9 cellular contexts compared by ENCODE assay signal in genomic region chr16:70433456-70434103, GRCh38. TPM values are rescaled to one million over a fixed set of nuclear protein-coding genes. Genes with fewer than 3 reads are reported as not detected.
DNase-seq lines count a peak whose midpoint lies in the region; ATAC-seq, FAIRE-seq and TF ChIP-seq lines count a peak whose summit lies in the region.
"Had no signal": no experiment of that assay in that cellular context is flagged by ENCODE, and none has a peak within 500 bp of the region (broad histone marks: within the 10 kb centered on the region; RNA-seq: fewer than 3 reads in every experiment).

No MANE protein-coding gene starts in this region.

- TF ChIP-seq CTCF in A549 (IDR thresholded peaks at IDR 0.05) (no peak), lung (IDR thresholded peaks at IDR 0.05; ENCODE audit: control extremely low read depth, extremely low read depth) (no peak)

- no peak for TF ChIP-seq RAD21 in A549 (conservative IDR thresholded peaks at IDR 0.05 in 1 of 2, IDR thresholded peaks at IDR 0.05 in 1 of 2)

- peak overlapping the region; percentile 21 to 72; a peak in 5 of 6 replicates for H3K27ac ChIP-seq in A549
- peak overlapping the region; percentile 10 to 83 for H3K27ac ChIP-seq in lung (ENCODE audit: low read depth in 1 of 2, low read length in 1 of 2)

- no peak for ATAC-seq in A549
- no peak for ATAC-seq in lung (ENCODE audit: insufficient read depth, low FRiP score)
- ATAC-seq in GM21360 (IDR thresholded peaks at IDR 0.05; ENCODE audit: unreplicated experiment), result no peak

- peak in 1 of 2 experiments; percentile 48 for DNase-seq in A549 (ENCODE audit: low read depth in 1 of 2, low spot score in 1 of 2)
- peak; percentile 16 for DNase-seq in HT-29 (ENCODE audit: low spot score)
- DNase-seq in brain pericyte (ENCODE audit: low read depth, low spot score), result peak; percentile 59
- peak; percentile 57 for DNase-seq in lung (ENCODE audit: low spot score)
- no peak for DNase-seq in stimulated activated naive CD4-positive, alpha-beta T cell treated with Interleukin-2 at 50 U/mL for 16 hours (lab: John Stamatoyannopoulos, UW)
- no peak for DNase-seq in activated T-cell treated with anti-CD3 and anti-CD28 coated beads, Interleukin-2, amount 50 U/mL, for 48 hours
- DNase-seq in NCI-H1694 (lab: John Stamatoyannopoulos, UW), result no peak
- DNase-seq: NCI-H774 had no signal

- WGBS in A549 (ENCODE audit: missing lambda C conversion rate), result 55% methylated on average over 5 of the region's 5 CpGs
- WGBS in lung, 2 donors, result 45 to 46% methylated on average over 5 of the region's 5 CpGs

- peak overlapping the region; percentile 43 for H3K4me2 ChIP-seq in A549

- CTCF ChIA-PET in A549 (lab: Yijun Ruan, JAX), result interaction anchor here (0.8 to 2.3 kb wide), 4 partner anchors 12 to 53 kb away, joined by 3 to 7 read pairs (median 3); partner anchors contain the start of gene FCSK

- no peak for TF ChIP-seq POLR2A in A549 (IDR thresholded peaks at IDR 0.05; ENCODE audit: low read length)

- H3K27me3 ChIP-seq in lung (ENCODE audit: control insufficient read depth, insufficient read depth), result no peaks in the 10 kb centered on the region

- no peak for TF ChIP-seq EP300 in A549 (IDR thresholded peaks at IDR 0.05)

- no peak for FAIRE-seq in A549 (lab: Jason Lieb, UNC)

- peaks cover 0 to 3% of the 10 kb centered on the region in 2 donors for H3K36me3 ChIP-seq in lung (ENCODE audit: control insufficient read depth in 2 of 2, insufficient read depth in 2 of 2, low read length in 2 of 2)

- H3K4me3 ChIP-seq in A549 (no peak overlapping the region), lung (no peak overlapping the region)

- H3K9me3 ChIP-seq in A549, result no peaks in the 10 kb centered on the region
- no peaks in the 10 kb centered on the region for H3K9me3 ChIP-seq in lung (ENCODE audit: control insufficient read depth in 2 of 2, insufficient read depth in 1 of 2, low read length in 1 of 2)

- H3K4me1 ChIP-seq in A549 (peaks cover 84% of the 10 kb centered on the region), lung (ENCODE audit: control insufficient read depth in 2 of 2, insufficient read depth in 2 of 2, low read length in 2 of 2) (peaks cover 42 to 51% of the 10 kb centered on the region in 2 donors)

- POLR2A ChIA-PET in A549 (lab: Yijun Ruan, JAX), result interaction anchor here (3.0 kb wide), 1 partner anchor 52 kb away, joined by 8 read pairs; no protein-coding TSS in a partner anchor

TF ChIP-seq in A549, 52 proteins besides CTCF, POLR2A, EP300 and RAD21:
- TF ChIP-seq ELK1 (IDR thresholded peaks at IDR 0.05; ENCODE audit: low read depth, low read length) (no peak), EHMT2 (IDR thresholded peaks at IDR 0.05; ENCODE audit: low read depth) (no peak)

RNA-seq across cellular contexts. Expression of gene ST3GAL2, which starts 5.3 kb away (rescaled TPM):
- polyA plus RNA-seq in A549 (2011; rRNA removed) (11.1 and 14.4 TPM in 2 replicates), A549 (2017; fragmentation: RNase III; extraction: RNeasy Plus Mini Kit Qiagen cat#74134 plus additional on column Dnase treatment) (13.8 to 16.3 TPM (median 15.5 TPM) in 3 replicates), lung (10 to 100 TPM in 1 of 2 donors, 1 to 10 TPM in 1; 8.4 to 27.5 TPM)
- polyA plus RNA-seq in A549 (2012; cell fraction: cytosol; rRNA removed), result 15.7 and 19.8 TPM in 2 replicates
- 21.8 and 23.9 TPM in 2 replicates for polyA plus RNA-seq in A549 (2012; cell fraction: nucleus; rRNA removed)
- 38.9 and 44.0 TPM in 2 replicates for polyA minus RNA-seq in A549 (2011; rRNA and poly(A)+ RNA removed)
- 54.7 and 84.7 TPM in 2 replicates for total RNA-seq in HT-29 (2014; rRNA removed; shearing (Covaris generic))
- 10 to 100 TPM; 33.4 to 37.0 TPM for total RNA-seq in lung

RNA-seq across cellular contexts. Expression of gene FCSK, which starts 20.8 kb away (rescaled TPM):
- 5.7 and 9.3 TPM in 2 replicates for polyA plus RNA-seq in A549 (2011; rRNA removed)
- polyA plus RNA-seq in A549 (2012; cell fraction: cytosol; rRNA removed), result 7.5 and 8.5 TPM in 2 replicates
- polyA plus RNA-seq in A549 (2012; cell fraction: nucleus; rRNA removed), result 42.5 and 53.1 TPM in 2 replicates
- polyA plus RNA-seq in A549 (2017; fragmentation: RNase III; extraction: RNeasy Plus Mini Kit Qiagen cat#74134 plus additional on column Dnase treatment), result 6.0 to 7.7 TPM (median 6.8 TPM) in 3 replicates
- polyA minus RNA-seq in A549 (2011; rRNA and poly(A)+ RNA removed), result 11.0 and 12.6 TPM in 2 replicates
- 21.4 and 25.6 TPM in 2 replicates for total RNA-seq in HT-29 (2014; rRNA removed; shearing (Covaris generic))
- total RNA-seq in lung, result 10 to 100 TPM; 13.7 to 24.1 TPM
- 10 to 100 TPM; 12.0 to 14.7 TPM for polyA plus RNA-seq in lung

Comparison
In these comparisons a context has a peak if more than half of its experiments do, and no peak if none do; other contexts are left out.
1. DNase-seq: peak in HT-29 (single experiment), brain pericyte (single experiment) and lung (single experiment); none in stimulated activated naive CD4-positive, alpha-beta T cell treated with Interleukin-2 at 50 U/mL for 16 hours (single experiment), activated T-cell treated with anti-CD3 and anti-CD28 coated beads, Interleukin-2, amount 50 U/mL, for 48 hours (0 of 2) and NCI-H1694 (single experiment).